ENCODE assay signal across 33 cellular contexts in genomic region chr1:191438979-191439378, GRCh38.
"Had no signal": no experiment of that assay in that cellular context is flagged by ENCODE, and none has a peak within 500 bp of the region (broad histone marks: within the 10 kb centered on the region; RNA-seq: fewer than 3 reads in every experiment).

No MANE protein-coding gene starts in this region.

- H3K27ac ChIP-seq: ascending aorta, breast epithelium, cardiac muscle cell, colonic mucosa, dorsolateral prefrontal cortex, epithelial cell of prostate, esophagus squamous epithelium, gastroesophageal sphincter, heart right ventricle, VCaP had no signal

- H3K4me1 ChIP-seq: ascending aorta, breast epithelium, colonic mucosa, esophagus squamous epithelium, gastroesophageal sphincter, heart right ventricle had no signal

- DNase-seq: activated CD4-positive, alpha-beta memory T cell treated with anti-CD3 and anti-CD28 coated beads, Interleukin-2, amount 10 ng/mL, durations not matched to agents 7 days and 5 days; activated CD4-positive, alpha-beta T cell treated with anti-CD3 and anti-CD28 coated beads for 1 hour; activated CD4-positive, alpha-beta T cell treated with anti-CD3 and anti-CD28 coated beads for 4 hours; activated CD4-positive, alpha-beta T cell treated with anti-CD3 and anti-CD28 coated beads, Interleukin-2, amount 10 ng/mL, durations not matched to agents 7 days and 5 days; activated CD4-positive, alpha-beta T cell treated with anti-CD3 and anti-CD28 coated beads, Interleukin-2, amount 50 U/mL, for 4 hours; activated CD8-positive, alpha-beta memory T cell treated with anti-CD3 and anti-CD28 coated beads, Interleukin-2, amount 50 U/mL, for 48 hours; activated gamma-delta T cell; activated naive CD4-positive, alpha-beta T cell; activated naive CD4-positive, alpha-beta T cell treated with anti-CD3 and anti-CD28 coated beads, Interleukin-2, amount 10 ng/mL, durations not matched to agents 7 days and 5 days; activated naive CD8-positive, alpha-beta T cell treated with anti-CD3 and anti-CD28 coated beads, Interleukin-2, amount 10 ng/mL, durations not matched to agents 7 days and 5 days; activated T-cell treated with anti-CD3 and anti-CD28 coated beads for 4 hours; activated T-cell treated with anti-CD3 and anti-CD28 coated beads, Interleukin-2, amount 50 U/mL, for 24 hours; activated T-cell treated with anti-CD3 and anti-CD28 coated beads, Interleukin-2, amount 50 U/mL, for 72 hours; central memory CD4-positive, alpha-beta T cell; cerebellar nuclear complex; colonic mucosa; dorsolateral prefrontal cortex; effector memory CD4-positive, alpha-beta T cell; endodermal cell; esophagus squamous epithelium; foreskin melanocyte; heart right ventricle; T-cell; T-helper 9 cell had no signal

- FAIRE-seq: endothelial cell of umbilical vein had no signal

- H3K4me3 ChIP-seq: ascending aorta, breast epithelium, cardiac muscle cell, colonic mucosa, dorsolateral prefrontal cortex, esophagus squamous epithelium, gastroesophageal sphincter, heart right ventricle had no signal

- H3K27me3 ChIP-seq: ascending aorta, breast epithelium, cardiac muscle cell, colonic mucosa, dorsolateral prefrontal cortex, esophagus squamous epithelium, gastroesophageal sphincter, heart right ventricle had no signal

- ATAC-seq: activated naive CD4-positive, alpha-beta T cell treated with anti-CD3 and anti-CD28 coated beads, Interleukin-2, amount 50 U/mL, for 72 hours; activated T-cell treated with anti-CD3 and anti-CD28 coated beads, Interleukin-2, amount 50 U/mL, for 72 hours; gastroesophageal sphincter; heart right ventricle; T-cell; WTC11 had no signal

- H3K36me3 ChIP-seq: ascending aorta, breast epithelium, cardiac muscle cell, colonic mucosa, esophagus squamous epithelium, gastroesophageal sphincter, heart right ventricle had no signal

- H3K9me3 ChIP-seq: ascending aorta, colonic mucosa, esophagus squamous epithelium had no signal
